ENCODE assay signal across 2 cellular contexts in genomic region chr1:222487774-222488173, GRCh38.
DNase-seq lines count a peak whose midpoint lies in the region; ATAC-seq lines count a peak whose summit lies in the region.
"Not testable (repeated sequence)": the region's sequence is repeated elsewhere in the genome, so short reads cannot be mapped to it uniquely, and the experiment has no call there.

No MANE protein-coding gene starts in this region.

- H3K9me3 Mint-ChIP-seq in stimulated activated memory B cell treated with anti-CD40 and anti-IgM and Interleukin-4, amounts not matched to agents 10 μg/mL and 1 μg/mL and 100 μg/mL, for 72 hours; stimulated activated naive CD8-positive, alpha-beta T cell treated with anti-CD3 and anti-CD28 coated beads, Interleukin-15, amount 100 ng/mL, for 72 hours: not testable (repeated sequence)

- not testable (repeated sequence) for DNase-seq in stimulated activated naive CD8-positive, alpha-beta T cell treated with anti-CD3 and anti-CD28 coated beads, Interleukin-15, amount 100 ng/mL, for 72 hours

- not testable (repeated sequence) for H3K36me3 Mint-ChIP-seq in stimulated activated memory B cell treated with anti-CD40 and anti-IgM and Interleukin-4, amounts not matched to agents 10 μg/mL and 1 μg/mL and 100 μg/mL, for 72 hours

- peak; percentile 66 for ATAC-seq in stimulated activated memory B cell treated with anti-CD40 and anti-IgM and Interleukin-4, amounts not matched to agents 10 μg/mL and 1 μg/mL and 100 μg/mL, for 72 hours
- peak; percentile 70 for ATAC-seq in stimulated activated naive CD8-positive, alpha-beta T cell treated with anti-CD3 and anti-CD28 coated beads, Interleukin-15, amount 100 ng/mL, for 72 hours

- not testable (repeated sequence) for H3K4me3 Mint-ChIP-seq in stimulated activated memory B cell treated with anti-CD40 and anti-IgM and Interleukin-4, amounts not matched to agents 10 μg/mL and 1 μg/mL and 100 μg/mL, for 72 hours; stimulated activated naive CD8-positive, alpha-beta T cell treated with anti-CD3 and anti-CD28 coated beads, Interleukin-15, amount 100 ng/mL, for 72 hours

- not testable (repeated sequence) for H3K4me1 Mint-ChIP-seq in stimulated activated memory B cell treated with anti-CD40 and anti-IgM and Interleukin-4, amounts not matched to agents 10 μg/mL and 1 μg/mL and 100 μg/mL, for 72 hours; stimulated activated naive CD8-positive, alpha-beta T cell treated with anti-CD3 and anti-CD28 coated beads, Interleukin-15, amount 100 ng/mL, for 72 hours

- H3K27me3 Mint-ChIP-seq in stimulated activated memory B cell treated with anti-CD40 and anti-IgM and Interleukin-4, amounts not matched to agents 10 μg/mL and 1 μg/mL and 100 μg/mL, for 72 hours; stimulated activated naive CD8-positive, alpha-beta T cell treated with anti-CD3 and anti-CD28 coated beads, Interleukin-15, amount 100 ng/mL, for 72 hours: not testable (repeated sequence)

- H3K27ac Mint-ChIP-seq in stimulated activated memory B cell treated with anti-CD40 and anti-IgM and Interleukin-4, amounts not matched to agents 10 μg/mL and 1 μg/mL and 100 μg/mL, for 72 hours; stimulated activated naive CD8-positive, alpha-beta T cell treated with anti-CD3 and anti-CD28 coated beads, Interleukin-15, amount 100 ng/mL, for 72 hours: not testable (repeated sequence)
